ENCODE assay signal across 8 cellular contexts in the genomic region with DNA sequence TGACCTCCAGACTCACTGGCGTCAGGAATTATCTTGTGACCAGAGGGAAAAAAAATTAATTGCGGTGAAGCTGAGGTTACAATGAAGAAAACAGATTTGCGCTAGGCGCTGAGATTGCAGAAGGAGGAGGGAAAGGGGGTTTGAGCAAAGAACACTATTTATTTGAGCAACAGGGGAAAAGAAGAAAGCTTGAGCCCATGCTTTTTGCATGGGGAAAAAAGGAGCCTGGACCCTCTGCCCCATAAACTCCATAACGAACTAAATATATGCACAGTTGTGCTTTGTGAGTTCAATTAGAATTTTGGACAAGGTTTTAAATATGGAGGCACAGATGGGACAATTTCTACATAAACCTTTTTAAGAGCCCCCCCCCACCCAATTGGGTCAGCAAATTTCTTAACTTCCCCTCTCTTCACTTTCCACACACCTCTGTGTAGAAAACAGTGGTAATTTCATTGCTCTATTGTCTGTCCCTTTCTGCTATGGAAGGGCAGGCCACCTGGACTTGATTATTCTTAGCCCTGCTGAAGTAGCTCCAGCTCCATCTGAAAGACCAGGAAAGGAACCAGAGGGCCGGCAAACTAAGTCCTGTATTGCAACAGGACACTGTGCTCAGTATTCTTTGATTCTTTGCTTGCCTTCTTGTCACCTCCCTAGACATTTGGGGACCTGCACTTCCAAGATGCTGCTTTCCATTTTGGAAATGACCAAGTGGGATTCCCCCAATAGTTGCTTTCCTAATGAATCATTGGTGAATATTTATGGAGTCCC. TPM values are rescaled to one million over a fixed set of nuclear protein-coding genes. Genes with fewer than 3 reads are reported as not detected.
DNase-seq lines count a peak whose midpoint lies in the region.

No MANE protein-coding gene starts in this region.

- H3K14ac ChIP-seq in neuronal stem cell (ENCODE audit: low read length): no peak overlapping the region

- no peak overlapping the region for H2BK15ac ChIP-seq in neuronal stem cell (ENCODE audit: low read length)

- no peak overlapping the region for H2BK12ac ChIP-seq in neuronal stem cell (ENCODE audit: low read length)

- no peak overlapping the region for H4K8ac ChIP-seq in neuronal stem cell (ENCODE audit: low read depth, low read length)

- H3K4me3 ChIP-seq in effector memory CD4-positive, alpha-beta T cell (ENCODE audit: insufficient read depth, low read depth, low read length, poor library complexity, severe bottlenecking): peak overlapping the region; percentile 97
- peak overlapping the region; percentile 74 to 91 for H3K4me3 ChIP-seq in neuronal stem cell (ENCODE audit: low read length in 2 of 2)

- H3K4ac ChIP-seq in neuronal stem cell (ENCODE audit: low read length): no peak overlapping the region

- H2BK120ac ChIP-seq in neuronal stem cell (ENCODE audit: low read depth, low read length): no peak overlapping the region

- peak overlapping the region; percentile 81 for H3K27ac ChIP-seq in effector memory CD4-positive, alpha-beta T cell (ENCODE audit: insufficient read depth, low read length, poor library complexity, severe bottlenecking)
- peak overlapping the region; percentile 79 for H3K27ac ChIP-seq in neuronal stem cell (replicated peaks; ENCODE audit: low read length)

- H3K18ac ChIP-seq in neuronal stem cell (ENCODE audit: low read length): no peak overlapping the region

- no CpG with 5 or more reads among the region's 6 CpGs for WGBS in neuronal stem cell (ENCODE audit: extremely low coverage in 2 of 2, insufficient read length in 2 of 2, insufficient replicate concordance in 1 of 2), 2 donors

- peak; percentile 31 for DNase-seq in Daoy (ENCODE audit: low read depth)
- peak; percentile 57 for DNase-seq in NCI-H69 (lab: John Stamatoyannopoulos, UW)
- DNase-seq in effector memory CD4-positive, alpha-beta T cell: no peak
- no peak for DNase-seq in neuronal stem cell (ENCODE audit: low spot score)
- DNase-seq in NCI-H510A (lab: John Stamatoyannopoulos, UW): no peak
- no peak for DNase-seq in putamen (ENCODE audit: low spot score)
- no peak for DNase-seq in germinal center (ENCODE audit: low spot score)
- DNase-seq in UCSD-AML1 (lab: John Stamatoyannopoulos, UW; ENCODE audit: unreplicated experiment): no peak

- no peak overlapping the region for H3K23ac ChIP-seq in neuronal stem cell (ENCODE audit: low read depth, low read length, poor library complexity)

- no peaks in the 10 kb centered on the region for H3K9me3 ChIP-seq in effector memory CD4-positive, alpha-beta T cell (ENCODE audit: control insufficient read depth, low read length)
- H3K9me3 ChIP-seq in neuronal stem cell (replicated peaks in 1 of 2; ENCODE audit: control insufficient read depth in 2 of 2, insufficient read depth in 1 of 2, low read depth in 1 of 2, low read length in 2 of 2): no peaks in the 10 kb centered on the region

- no peak overlapping the region for H2AK5ac ChIP-seq in neuronal stem cell (ENCODE audit: low read depth, low read length)

- H3K4me1 ChIP-seq in effector memory CD4-positive, alpha-beta T cell (ENCODE audit: control insufficient read depth, insufficient read depth, low read length, poor library complexity, severe bottlenecking): peaks cover 24% of the 10 kb centered on the region
- H3K4me1 ChIP-seq in neuronal stem cell (ENCODE audit: control insufficient read depth in 2 of 2, insufficient read depth in 1 of 2, low read depth in 1 of 2, low read length in 2 of 2): peaks cover 48 to 51% of the 10 kb centered on the region in 2 donors

- H3K27me3 ChIP-seq in effector memory CD4-positive, alpha-beta T cell (replicated peaks; ENCODE audit: control insufficient read depth, insufficient read depth, low read length, poor library complexity, severe bottlenecking): no peaks in the 10 kb centered on the region
- peaks cover 0 to 5% (median 0%) of the 10 kb centered on the region in 3 experiments for H3K27me3 ChIP-seq in neuronal stem cell (ENCODE audit: control insufficient read depth in 3 of 3, insufficient read depth in 3 of 3, low read depth in 1 of 3, low read length in 3 of 3)

- peak overlapping the region; percentile 41 for H2AFZ ChIP-seq in neuronal stem cell (ENCODE audit: low read length)

- H3K9ac ChIP-seq in neuronal stem cell (ENCODE audit: low read depth, low read length, poor library complexity): no peak overlapping the region

- peak overlapping the region; percentile 86 for H3K4me2 ChIP-seq in neuronal stem cell (ENCODE audit: insufficient read depth, low read length, poor library complexity, severe bottlenecking)

- H3K36me3 ChIP-seq in effector memory CD4-positive, alpha-beta T cell (ENCODE audit: control insufficient read depth, insufficient read depth, low read length): no peaks in the 10 kb centered on the region
- H3K36me3 ChIP-seq in neuronal stem cell (replicated peaks in 1 of 2; ENCODE audit: control insufficient read depth in 2 of 2, insufficient read depth in 2 of 2, low read length in 2 of 2): peaks cover 0 to 24% of the 10 kb centered on the region in 2 donors

- H2BK5ac ChIP-seq in neuronal stem cell (ENCODE audit: low read length): peak overlapping the region; percentile 44

- H4K91ac ChIP-seq in neuronal stem cell (ENCODE audit: low read depth, low read length, poor library complexity): no peak overlapping the region

- H3K79me1 ChIP-seq in neuronal stem cell (ENCODE audit: low read depth, low read length): peaks cover 6% of the 10 kb centered on the region

RNA-seq across cellular contexts. Expression of a gene that starts 0.9 kb away (rescaled TPM):
- 372 and 550 TPM in 2 replicates for total RNA-seq in Daoy (2014; rRNA removed; shearing (Covaris generic))
- polyA plus RNA-seq in neuronal stem cell (2013, experiment 1 of 2): 99.9 TPM
- 99.2 TPM for polyA plus RNA-seq in neuronal stem cell (2013, experiment 2 of 2)

RNA-seq across cellular contexts. Expression of a gene that starts 29.1 kb away (rescaled TPM):
- 9.9 and 37.1 TPM in 2 replicates for total RNA-seq in Daoy (2014; rRNA removed; shearing (Covaris generic))
- polyA plus RNA-seq in neuronal stem cell (2013, experiment 1 of 2): 3.8 TPM
- 4.4 TPM for polyA plus RNA-seq in neuronal stem cell (2013, experiment 2 of 2)

Comparison
In these comparisons a context has a peak if more than half of its experiments do, and no peak if none do; other contexts are left out.
1. DNase-seq: peak in Daoy (single experiment) and NCI-H69 (single experiment); none in effector memory CD4-positive, alpha-beta T cell (0 of 3), neuronal stem cell (single experiment), NCI-H510A (single experiment), putamen (single experiment), germinal center (single experiment) and UCSD-AML1 (single experiment).